In the genomic region with DNA sequence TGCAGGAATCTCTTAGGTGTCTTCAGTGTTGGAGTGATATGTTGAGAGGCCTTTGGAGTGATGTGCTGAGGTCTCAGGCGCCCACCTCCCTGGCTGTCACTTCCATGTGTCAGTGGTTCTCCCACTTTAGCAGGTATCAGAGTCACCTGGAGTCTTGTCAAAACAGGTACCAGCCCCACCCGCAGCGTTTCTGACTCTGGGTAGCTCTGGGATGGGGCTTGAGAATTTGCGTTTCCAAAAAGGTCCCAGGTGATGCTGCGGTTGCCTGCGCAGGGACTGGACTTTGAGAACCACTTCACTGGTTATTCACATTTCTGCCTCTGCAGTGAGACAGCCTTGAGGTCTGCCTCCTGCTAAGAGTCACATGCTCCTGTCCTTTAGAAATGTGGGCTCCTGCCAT, we compare ENCODE assay signal across 21 cellular contexts.
"Had no signal": no experiment of that assay in that cellular context is flagged by ENCODE, and none has a peak within 500 bp of the region (broad histone marks: within the 10 kb centered on the region; RNA-seq: fewer than 3 reads in every experiment).

No MANE protein-coding gene starts in this region.

- H3K27ac ChIP-seq: adrenal gland, ascending aorta, brain microvascular endothelial cell, esophagus muscularis mucosa, heart left ventricle, tibial nerve had no signal

- H3K4me1 ChIP-seq: ascending aorta, esophagus muscularis mucosa, heart left ventricle, tibial nerve had no signal

- H3K27me3 ChIP-seq: adrenal gland, ascending aorta, brain microvascular endothelial cell, esophagus muscularis mucosa, heart left ventricle, tibial nerve had no signal

- H3K4me3 ChIP-seq: adrenal gland, ascending aorta, esophagus muscularis mucosa, heart left ventricle, tibial nerve had no signal

- FAIRE-seq: small intestine, urothelium cell line had no signal

- DNase-seq: activated CD4-positive, alpha-beta memory T cell treated with anti-CD3 and anti-CD28 coated beads for 36 hours; activated CD4-positive, alpha-beta T cell treated with anti-CD3 and anti-CD28 coated beads for 36 hours; activated gamma-delta T cell treated with Interleukin-2 at 50 U/mL for 16 hours; activated T-cell treated with anti-CD3 and anti-CD28 coated beads for 4 hours; adrenal gland; brain microvascular endothelial cell; caudate nucleus; effector CD8-positive, alpha-beta T cell; heart left ventricle; islet precursor cell; left colon; naive B cell; occipital lobe; small intestine; stimulated activated CD4-positive, alpha-beta T cell treated with anti-CD3 and anti-CD28 coated beads, Interleukin-2, amount 100 ng/mL, for 24 hours; stimulated activated naive CD8-positive, alpha-beta T cell treated with anti-CD3 and anti-CD28 coated beads, Interleukin-15, amount 100 ng/mL, for 72 hours; T1000 had no signal

- H3K9me3 ChIP-seq: adrenal gland, ascending aorta, esophagus muscularis mucosa, heart left ventricle, tibial nerve had no signal
